ENCODE assay signal across 8 cellular contexts in genomic region chr5:151239237-151239861, GRCh38. TPM values are rescaled to one million over a fixed set of nuclear protein-coding genes. Genes with fewer than 3 reads are reported as not detected.
A peak's percentile ranks its signal among the peaks of the same experiment; 100 is the strongest.
DNase-seq lines count a peak whose midpoint lies in the region; ATAC-seq and TF ChIP-seq lines count a peak whose summit lies in the region.

No MANE protein-coding gene starts in this region.

- H3K27me3 ChIP-seq in adipocyte (replicated peaks; ENCODE audit: control insufficient read depth, insufficient read depth, low read length) (peaks cover 2% of the 10 kb centered on the region), heart left ventricle (no peaks in the 10 kb centered on the region)

- H3K9ac ChIP-seq in adipocyte (ENCODE audit: low read length): no peak overlapping the region

- no peak for TF ChIP-seq POLR2A in heart left ventricle (IDR thresholded peaks at IDR 0.05)

- DNase-seq in activated CD4-positive, alpha-beta T cell treated with anti-CD3 and anti-CD28 coated beads for 1 hour: peak; percentile 34
- no peak for DNase-seq in activated CD4-positive, alpha-beta T cell treated with anti-CD3 and anti-CD28 coated beads, Interleukin-2, amount 50 U/mL, for 4 hours
- DNase-seq in NOMO-1 treated with DMSO at 0.1 percent for 48 hours (lab: John Stamatoyannopoulos, UW; ENCODE audit: unreplicated experiment) (peak; percentile 22), adipocyte (ENCODE audit: low read depth) (peak; percentile 76), heart left ventricle (peak; percentile 82 to 91 (median 86)), retinal pigment epithelial cell (ENCODE audit: low read depth) (no peak), NCI-H2171 (lab: John Stamatoyannopoulos, UW) (no peak)

- peaks cover 20% of the 10 kb centered on the region for H3K4me1 ChIP-seq in adipocyte (ENCODE audit: control insufficient read depth, insufficient read depth, low read length)
- H3K4me1 ChIP-seq in heart left ventricle: peaks cover 3 to 43% (median 23%) of the 10 kb centered on the region in 12 donors

- no peaks in the 10 kb centered on the region for H3K9me3 ChIP-seq in adipocyte (ENCODE audit: control insufficient read depth, low read length)
- H3K9me3 ChIP-seq in heart left ventricle: no peaks in the 10 kb centered on the region

- ATAC-seq in HG02798 (IDR thresholded peaks at IDR 0.05; ENCODE audit: poor library complexity, unreplicated experiment): peak; percentile 28
- peak; percentile 46 to 74 (median 62) for ATAC-seq in heart left ventricle

- WGBS in heart left ventricle, 4 donors: 16 to 52% (median 18%) methylated on average over 13 to 17 of the region's 17 CpGs

- peak overlapping the region; percentile 52 for H3K4me3 ChIP-seq in adipocyte (ENCODE audit: low read length)
- H3K4me3 ChIP-seq in heart left ventricle: peak overlapping the region in 10 of 12 donors; percentile 19 to 46 (median 30)
- no peak overlapping the region for H3K4me3 ChIP-seq in retinal pigment epithelial cell (ENCODE audit: low read length)

- H3K36me3 ChIP-seq in adipocyte (ENCODE audit: control insufficient read depth, insufficient read depth, low read length, severe bottlenecking): no peaks in the 10 kb centered on the region
- H3K36me3 ChIP-seq in heart left ventricle: no peaks in the 10 kb centered on the region

- intact Hi-C loops in heart left ventricle (cut with DNase I): loop anchor here in 8 of 10 donors (1.0 to 10.0 kb wide), 12 partner anchors 42 to 237 kb away; partner anchors contain the start of gene ANXA6 (in 2 of the 8)

- H3K27ac ChIP-seq in heart left ventricle: peak overlapping the region; percentile 72 to 90 (median 86)

- peak; percentile 67 to 96 (median 94) for TF ChIP-seq CTCF in heart left ventricle (IDR thresholded peaks at IDR 0.05)
- TF ChIP-seq CTCF in retinal pigment epithelial cell (conservative IDR thresholded peaks at IDR 0.05; ENCODE audit: low read depth, low read length): peak; percentile 71

RNA-seq across cellular contexts. Expression of gene GM2A, which starts 13.6 kb away (rescaled TPM):
- 10 to 100 TPM; 27.5 to 71.4 (median 40.1) TPM for total RNA-seq in heart left ventricle
- polyA plus RNA-seq in heart left ventricle: 10 to 100 TPM; 22.8 to 31.6 TPM

RNA-seq across cellular contexts. Expression of gene CCDC69, which starts 15.5 kb away (rescaled TPM):
- 100 to 1,000 TPM in 7 of 9 donors, 10 to 100 TPM in 2; 82.5 to 207 (median 119) TPM for total RNA-seq in heart left ventricle
- polyA plus RNA-seq in heart left ventricle: 100 to 1,000 TPM in 1 of 2 donors, 10 to 100 TPM in 1; 92.9 to 245 TPM

Comparison
In these comparisons a context has a peak if more than half of its experiments do, and no peak if none do; other contexts are left out.
1. DNase-seq: peak in activated CD4-positive, alpha-beta T cell treated with anti-CD3 and anti-CD28 coated beads for 1 hour (single experiment), NOMO-1 treated with DMSO at 0.1 percent for 48 hours (single experiment), adipocyte (single experiment) and heart left ventricle (5 of 5); none in activated CD4-positive, alpha-beta T cell treated with anti-CD3 and anti-CD28 coated beads, Interleukin-2, amount 50 U/mL, for 4 hours (0 of 2), retinal pigment epithelial cell (single experiment) and NCI-H2171 (single experiment).